ENCODE assay signal across 8 cellular contexts in the genomic region with DNA sequence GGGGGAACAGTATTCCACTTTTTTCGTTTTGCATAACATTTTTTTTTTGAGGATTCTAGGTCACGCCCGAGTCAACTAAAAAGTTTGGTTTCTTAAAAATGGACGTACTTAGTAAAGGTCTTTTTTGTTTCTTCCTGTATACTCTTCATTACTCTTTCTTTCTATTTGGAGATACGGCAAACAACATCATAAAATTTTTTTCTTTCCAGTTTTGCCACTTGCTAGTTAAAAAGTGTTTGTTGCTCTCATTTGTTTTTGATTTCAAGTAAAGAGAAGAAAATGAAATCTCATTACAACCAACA. TPM values are rescaled to one million over a fixed set of nuclear protein-coding genes. Genes with fewer than 3 reads are reported as not detected.
DNase-seq lines count a peak whose midpoint lies in the region; ATAC-seq lines count a peak whose summit lies in the region.

No MANE protein-coding gene starts in this region.

- peak overlapping the region; percentile 91 for H3K4me3 ChIP-seq in iPS-18c (ENCODE audit: insufficient read depth, low read depth, low read length)

- H3K27me3 Mint-ChIP-seq in T-helper 1 cell treated with Interleukin-12 subunit alpha and Interleukin-12 subunit beta and Interleukin-4 antibody, amounts not matched to agents 30 μg/mL and 1 μg/mL, for 36 hours (ENCODE audit: low read depth), result no peaks in the 10 kb centered on the region
- H3K27me3 Mint-ChIP-seq in stimulated activated naive CD8-positive, alpha-beta T cell treated with anti-CD3 and anti-CD28 coated beads, Interleukin-15, amount 100 ng/mL, for 72 hours, result no peaks in the 10 kb centered on the region

- H3K9me3 ChIP-seq in iPS-18c (ENCODE audit: control insufficient read depth, insufficient read depth, low read length), result no peaks in the 10 kb centered on the region

- no peak for DNase-seq in T-helper 1 cell
- DNase-seq in activated naive CD4-positive, alpha-beta T cell treated with anti-CD3 and anti-CD28 coated beads, Interleukin-2, amount 50 U/mL, for 72 hours (ENCODE audit: low spot score in 2 of 2), result no peak
- no peak for DNase-seq in stimulated activated naive CD8-positive, alpha-beta T cell treated with anti-CD3 and anti-CD28 coated beads, Interleukin-15, amount 100 ng/mL, for 72 hours
- no peak for DNase-seq in SW 1271 (lab: John Stamatoyannopoulos, UW)
- no peak for DNase-seq in SHP77 (lab: John Stamatoyannopoulos, UW)
- DNase-seq in NCI-H2029 treated with DMSO at 0.1 percent for 48 hours (lab: John Stamatoyannopoulos, UW), result no peak

- peak overlapping the region; percentile 96 for H3K4me3 Mint-ChIP-seq in T-helper 1 cell treated with Interleukin-12 subunit alpha and Interleukin-12 subunit beta and Interleukin-4 antibody, amounts not matched to agents 30 μg/mL and 1 μg/mL, for 36 hours
- H3K4me3 Mint-ChIP-seq in stimulated activated naive CD8-positive, alpha-beta T cell treated with anti-CD3 and anti-CD28 coated beads, Interleukin-15, amount 100 ng/mL, for 72 hours, result peak overlapping the region; percentile 84 to 99

- H3K9me3 Mint-ChIP-seq in T-helper 1 cell treated with Interleukin-12 subunit alpha and Interleukin-12 subunit beta and Interleukin-4 antibody, amounts not matched to agents 30 μg/mL and 1 μg/mL, for 36 hours, result no peaks in the 10 kb centered on the region
- no peaks in the 10 kb centered on the region for H3K9me3 Mint-ChIP-seq in activated naive CD4-positive, alpha-beta T cell treated with anti-CD3 and anti-CD28 coated beads, Interleukin-2, amount 50 U/mL, for 72 hours
- no peaks in the 10 kb centered on the region for H3K9me3 Mint-ChIP-seq in stimulated activated naive CD8-positive, alpha-beta T cell treated with anti-CD3 and anti-CD28 coated beads, Interleukin-15, amount 100 ng/mL, for 72 hours

- H3K27ac Mint-ChIP-seq in T-helper 1 cell treated with Interleukin-12 subunit alpha and Interleukin-12 subunit beta and Interleukin-4 antibody, amounts not matched to agents 30 μg/mL and 1 μg/mL, for 36 hours, result peak overlapping the region; percentile 94
- H3K27ac Mint-ChIP-seq in activated naive CD4-positive, alpha-beta T cell treated with anti-CD3 and anti-CD28 coated beads, Interleukin-2, amount 50 U/mL, for 72 hours, result peak overlapping the region; percentile 94 to 98
- H3K27ac Mint-ChIP-seq in stimulated activated naive CD8-positive, alpha-beta T cell treated with anti-CD3 and anti-CD28 coated beads, Interleukin-15, amount 100 ng/mL, for 72 hours, result peak overlapping the region; percentile 93 to 96

- no peak for ATAC-seq in activated naive CD4-positive, alpha-beta T cell treated with anti-CD3 and anti-CD28 coated beads, Interleukin-2, amount 50 U/mL, for 72 hours
- ATAC-seq in stimulated activated naive CD8-positive, alpha-beta T cell treated with anti-CD3 and anti-CD28 coated beads, Interleukin-15, amount 100 ng/mL, for 72 hours, result no peak

- H3K36me3 Mint-ChIP-seq in T-helper 1 cell treated with Interleukin-12 subunit alpha and Interleukin-12 subunit beta and Interleukin-4 antibody, amounts not matched to agents 30 μg/mL and 1 μg/mL, for 36 hours (ENCODE audit: low read depth), result peaks cover 7% of the 10 kb centered on the region
- H3K36me3 Mint-ChIP-seq in activated naive CD4-positive, alpha-beta T cell treated with anti-CD3 and anti-CD28 coated beads, Interleukin-2, amount 50 U/mL, for 72 hours, result peaks cover 15 to 21% of the 10 kb centered on the region in 2 donors

- peaks cover 24% of the 10 kb centered on the region for H3K4me1 Mint-ChIP-seq in T-helper 1 cell treated with Interleukin-12 subunit alpha and Interleukin-12 subunit beta and Interleukin-4 antibody, amounts not matched to agents 30 μg/mL and 1 μg/mL, for 36 hours (ENCODE audit: low read depth)
- peaks cover 21% of the 10 kb centered on the region for H3K4me1 Mint-ChIP-seq in stimulated activated naive CD8-positive, alpha-beta T cell treated with anti-CD3 and anti-CD28 coated beads, Interleukin-15, amount 100 ng/mL, for 72 hours

RNA-seq across cellular contexts. Expression of a gene that starts 0.8 kb away (rescaled TPM):
- total RNA-seq in activated naive CD4-positive, alpha-beta T cell treated with anti-CD3 and anti-CD28 coated beads, Interleukin-2, amount 50 U/mL, for 72 hours, result 10 to 100 TPM; 60.3 to 68.6 TPM

RNA-seq across cellular contexts. Expression of a gene that starts 1.2 kb away (rescaled TPM):
- total RNA-seq in activated naive CD4-positive, alpha-beta T cell treated with anti-CD3 and anti-CD28 coated beads, Interleukin-2, amount 50 U/mL, for 72 hours, result 10 to 100 TPM; 28.1 to 33.0 TPM

RNA-seq across cellular contexts. Expression of a gene that starts 23.7 kb away (rescaled TPM):
- under 1 TPM; 0.18 to 0.53 TPM for total RNA-seq in activated naive CD4-positive, alpha-beta T cell treated with anti-CD3 and anti-CD28 coated beads, Interleukin-2, amount 50 U/mL, for 72 hours
